ENCODE assay signal across 8 cellular contexts in genomic region chr7:44769381-44770209, GRCh38. TPM values are rescaled to one million over a fixed set of nuclear protein-coding genes. Genes with fewer than 3 reads are reported as not detected.
A peak's percentile ranks its signal among the peaks of the same experiment; 100 is the strongest.
DNase-seq lines count a peak whose midpoint lies in the region; ATAC-seq and TF ChIP-seq lines count a peak whose summit lies in the region.

No MANE protein-coding gene starts in this region.

- TF ChIP-seq CTCF in fibroblast of the aortic adventitia (IDR thresholded peaks at IDR 0.05; ENCODE audit: insufficient read depth, low read length) = no peak
- no peak for TF ChIP-seq CTCF in retinal pigment epithelial cell (conservative IDR thresholded peaks at IDR 0.05; ENCODE audit: low read depth, low read length)

- H3K4me1 Mint-ChIP-seq in activated T-cell treated with anti-CD3 and anti-CD28 coated beads, Interleukin-2, amount 50 U/mL, for 4 hours (ENCODE audit: low read depth) = peaks cover 47% of the 10 kb centered on the region

- peaks cover 35% of the 10 kb centered on the region for H3K4me1 ChIP-seq in SJCRH30

- no peaks in the 10 kb centered on the region for H3K27me3 Mint-ChIP-seq in activated T-cell treated with anti-CD3 and anti-CD28 coated beads, Interleukin-2, amount 50 U/mL, for 4 hours (ENCODE audit: low read depth)

- ATAC-seq in activated T-cell treated with anti-CD3 and anti-CD28 coated beads, Interleukin-2, amount 50 U/mL, for 4 hours = peak; percentile 41 to 53
- peak; percentile 54 for ATAC-seq in HG02884 (IDR thresholded peaks at IDR 0.05; ENCODE audit: unreplicated experiment)

- peaks cover 15% of the 10 kb centered on the region for H3K36me3 Mint-ChIP-seq in activated T-cell treated with anti-CD3 and anti-CD28 coated beads, Interleukin-2, amount 50 U/mL, for 4 hours (ENCODE audit: insufficient read depth)

- H3K4me3 Mint-ChIP-seq in activated T-cell treated with anti-CD3 and anti-CD28 coated beads, Interleukin-2, amount 50 U/mL, for 4 hours = no peak overlapping the region

- no peaks in the 10 kb centered on the region for H3K9me3 ChIP-seq in SJCRH30 (replicated peaks)

- H3K36me3 ChIP-seq in SJCRH30 = peaks cover 11% of the 10 kb centered on the region

- H3K27ac ChIP-seq in SJCRH30 = peak overlapping the region; percentile 95

- DNase-seq in activated T-cell treated with anti-CD3 and anti-CD28 coated beads, Interleukin-2, amount 50 U/mL, for 4 hours = no peak
- no peak for DNase-seq in activated T-cell treated with anti-CD3 and anti-CD28 coated beads, Interleukin-2, amount 50 U/mL, for 1 hour
- DNase-seq in SJCRH30 = peak; percentile 56 to 73
- peak; percentile 73 for DNase-seq in fibroblast of the aortic adventitia (ENCODE audit: low read depth)
- peak; percentile 26 for DNase-seq in retinal pigment epithelial cell (ENCODE audit: low read depth)
- no peak for DNase-seq in NCI-H1092 (lab: John Stamatoyannopoulos, UW)
- DNase-seq in NCI-H526 (lab: John Stamatoyannopoulos, UW) = no peak

- H3K9me3 Mint-ChIP-seq in activated T-cell treated with anti-CD3 and anti-CD28 coated beads, Interleukin-2, amount 50 U/mL, for 4 hours = no peaks in the 10 kb centered on the region

- H3K4me3 ChIP-seq in SJCRH30 (no peak overlapping the region), fibroblast of the aortic adventitia (ENCODE audit: low read depth, low read length) (no peak overlapping the region), retinal pigment epithelial cell (ENCODE audit: low read length) (no peak overlapping the region)

- no peaks in the 10 kb centered on the region for H3K27me3 ChIP-seq in SJCRH30

RNA-seq across cellular contexts. Expression of gene ZMIZ2, which starts 20.9 kb away (rescaled TPM):
- 100 to 1,000 TPM; 109 to 137 (median 118) TPM for total RNA-seq in activated T-cell treated with anti-CD3 and anti-CD28 coated beads, Interleukin-2, amount 50 U/mL, for 4 hours
- total RNA-seq in SJCRH30 (2014; rRNA removed; shearing (Covaris generic)) = 9.0 and 13.3 TPM in 2 replicates
- 2.9 and 18.3 TPM in 2 replicates for total RNA-seq in fibroblast of the aortic adventitia (ENCODE audit: low replicate concordance)

RNA-seq across cellular contexts. Expression of gene PPIA, which starts 26.9 kb away (rescaled TPM):
- 1,000 to 10,000 TPM; 2,630 to 2,693 (median 2,657) TPM for total RNA-seq in activated T-cell treated with anti-CD3 and anti-CD28 coated beads, Interleukin-2, amount 50 U/mL, for 4 hours
- 4,792 and 5,450 TPM in 2 replicates for total RNA-seq in SJCRH30 (2014; rRNA removed; shearing (Covaris generic))
- 1,562 and 2,915 TPM in 2 replicates for total RNA-seq in fibroblast of the aortic adventitia (ENCODE audit: low replicate concordance)

Comparison
In these comparisons a context has a peak if more than half of its experiments do, and no peak if none do; other contexts are left out.
1. DNase-seq: peak in SJCRH30 (2 of 2), fibroblast of the aortic adventitia (single experiment) and retinal pigment epithelial cell (single experiment); none in activated T-cell treated with anti-CD3 and anti-CD28 coated beads, Interleukin-2, amount 50 U/mL, for 4 hours (single experiment), activated T-cell treated with anti-CD3 and anti-CD28 coated beads, Interleukin-2, amount 50 U/mL, for 1 hour (single experiment), NCI-H1092 (single experiment) and NCI-H526 (0 of 2).